Comparison of ENCODE assay signal across 8 cellular contexts in genomic region chr11:35615911-35616900, GRCh38. TPM values are rescaled to one million over a fixed set of nuclear protein-coding genes. Genes with fewer than 3 reads are reported as not detected.
DNase-seq lines count a peak whose midpoint lies in the region; ATAC-seq and TF ChIP-seq lines count a peak whose summit lies in the region.

No MANE protein-coding gene starts in this region.

- H3K27me3 ChIP-seq in HAP-1 (ENCODE audit: low read depth) (peaks cover 6% of the 10 kb centered on the region), kidney epithelial cell (ENCODE audit: control insufficient read depth, insufficient read depth, low read length) (peaks cover 1% of the 10 kb centered on the region), upper lobe of left lung (peaks cover 0 to 8% (median 3%) of the 10 kb centered on the region in 4 donors)

- 24 to 26% methylated on average over 8 of the region's 8 CpGs for WGBS in upper lobe of left lung, 2 donors

- H3K9me3 ChIP-seq in HAP-1 (no peaks in the 10 kb centered on the region), upper lobe of left lung (no peaks in the 10 kb centered on the region)

- H3K36me3 ChIP-seq in HAP-1 (replicated peaks) (no peaks in the 10 kb centered on the region), kidney epithelial cell (ENCODE audit: control insufficient read depth, insufficient read depth, low read length) (no peaks in the 10 kb centered on the region), upper lobe of left lung (no peaks in the 10 kb centered on the region)

- no peak for TF ChIP-seq POLR2A in upper lobe of left lung (IDR thresholded peaks at IDR 0.05)

- TF ChIP-seq EP300 in upper lobe of left lung (IDR thresholded peaks at IDR 0.05) = no peak

- peak; percentile 51 for TF ChIP-seq CTCF in astrocyte of the spinal cord (IDR thresholded peaks at IDR 0.05; ENCODE audit: low read depth, low read length)
- peak; percentile 50 for TF ChIP-seq CTCF in kidney epithelial cell (IDR thresholded peaks at IDR 0.05; ENCODE audit: insufficient read depth, low read length, poor library complexity, severe bottlenecking)
- peak; percentile 55 to 83 (median 73) for TF ChIP-seq CTCF in upper lobe of left lung (IDR thresholded peaks at IDR 0.05)

- in situ Hi-C loops in Caki2 (cut with HindIII; ENCODE audit: low pct_unique_long_range_greater_than_20kb, low sequenced_read_pairs) = no loop called here
- in situ Hi-C loops in HAP-1 (cut with MboI; ENCODE audit: low sequenced_read_pairs) = loop anchor here (25.0 kb wide), 1 partner anchor 846 kb away; no protein-coding TSS in a partner anchor
- in situ Hi-C loops in astrocyte of the spinal cord (cut with HindIII; ENCODE audit: low sequenced_read_pairs) = no loop called here

- H3K4me3 ChIP-seq in HAP-1 (no peak overlapping the region), astrocyte of the spinal cord (ENCODE audit: low read depth, low read length) (no peak overlapping the region), kidney epithelial cell (ENCODE audit: low read depth, low read length) (no peak overlapping the region), upper lobe of left lung (no peak overlapping the region)

- DNase-seq in Caki2 (ENCODE audit: low read depth) = peak; percentile 34
- DNase-seq in HAP-1 (ENCODE audit: low spot score in 2 of 2) = peak; percentile 20 to 61
- peak; percentile 80 for DNase-seq in NCI-H526 treated with DMSO at 0.1 percent for 48 hours (lab: John Stamatoyannopoulos, UW)
- DNase-seq in astrocyte of the spinal cord (ENCODE audit: low read depth, low spot score) = peak; percentile 68
- DNase-seq in kidney epithelial cell (ENCODE audit: low read depth) = no peak
- no peak for DNase-seq in upper lobe of left lung

- no peak overlapping the region for H3K27ac ChIP-seq in upper lobe of left lung

- ATAC-seq in upper lobe of left lung (ENCODE audit: low FRiP score in 2 of 2) (peak in 1 of 2 donors; percentile 42), HG03196 (IDR thresholded peaks at IDR 0.05; ENCODE audit: unreplicated experiment) (no peak), GM21390 (IDR thresholded peaks at IDR 0.05; ENCODE audit: unreplicated experiment) (no peak)

- H3K4me1 ChIP-seq in HAP-1 (peaks cover 5% of the 10 kb centered on the region; the same call in 1 of the 2 replicates), upper lobe of left lung (peaks cover 24 to 40% (median 34%) of the 10 kb centered on the region in 4 donors)

RNA-seq across cellular contexts. Expression of gene FJX1, which starts 2.1 kb away (rescaled TPM):
- total RNA-seq in Caki2 (2014; rRNA removed; shearing (Covaris generic); ENCODE audit: low replicate concordance) = 25.7 and 36.8 TPM in 2 replicates
- total RNA-seq in kidney epithelial cell (36.1 and 37.2 TPM in 2 replicates), upper lobe of left lung (1 to 10 TPM; 2.5 to 9.2 (median 6.1) TPM)

RNA-seq across cellular contexts. Expression of gene TRIM44, which starts 46.4 kb away (rescaled TPM):
- total RNA-seq in Caki2 (2014; rRNA removed; shearing (Covaris generic); ENCODE audit: low replicate concordance) = 3.6 and 3.8 TPM in 2 replicates
- total RNA-seq in kidney epithelial cell (40.9 and 56.7 TPM in 2 replicates), upper lobe of left lung (100 to 1,000 TPM in 1 of 6 donors, 10 to 100 TPM in 5; 48.9 to 133 (median 64.0) TPM)

Comparison
In these comparisons a context has a peak if more than half of its experiments do, and no peak if none do; other contexts are left out.
1. DNase-seq: peak in Caki2 (single experiment), HAP-1 (2 of 2), NCI-H526 treated with DMSO at 0.1 percent for 48 hours (single experiment) and astrocyte of the spinal cord (single experiment); none in kidney epithelial cell (single experiment) and upper lobe of left lung (0 of 2).
2. Peak in every context shown above with its lines, with median percentiles within 50 percentile points of each other: CTCF ChIP-seq.